Comparison of ENCODE assay signal across 19 cellular contexts in genomic region chr5:179191506-179192184, GRCh38.
DNase-seq lines count a peak whose midpoint lies in the region; ATAC-seq and TF ChIP-seq lines count a peak whose summit lies in the region.
"Had no signal": no experiment of that assay in that cellular context is flagged by ENCODE, and none has a peak within 500 bp of the region (broad histone marks: within the 10 kb centered on the region; RNA-seq: fewer than 3 reads in every experiment).

No MANE protein-coding gene starts in this region.

- peak; percentile 55 for DNase-seq in SK-N-SH
- no peak for DNase-seq in H9
- DNase-seq in chondrocyte (ENCODE audit: low spot score) = peak; percentile 68
- DNase-seq in posterior vena cava (ENCODE audit: low spot score) = peak; percentile 79
- DNase-seq in activated CD4-positive, CD25-positive, alpha-beta regulatory T cell treated with anti-CD3 and anti-CD28 coated beads, Interleukin-2, amount 50 U/mL, for 72 hours = no peak
- DNase-seq: EL, GF-D8, KG1, NCI-H1105, NCI-H146, NCI-H2029, NCI-H345, NCI-H526, OCI-M1, SHP77 had no signal

- no peak overlapping the region for H3T11ph ChIP-seq in H9 (ENCODE audit: low read length)

- H3K18ac ChIP-seq in H9 (ENCODE audit: insufficient read length, low read depth, low read length) = no peak overlapping the region

- no peak overlapping the region for H4K8ac ChIP-seq in H9 (replicated peaks; ENCODE audit: insufficient read length, low read depth, low read length)

- no peak overlapping the region for H4K5ac ChIP-seq in H9 (ENCODE audit: insufficient read length, low read depth, low read length)

- H2BK20ac ChIP-seq in H9 (ENCODE audit: low read depth, low read length, poor library complexity, severe bottlenecking) = no peak overlapping the region

- H3K9ac ChIP-seq in SK-N-SH = no peak overlapping the region
- no peak overlapping the region for H3K9ac ChIP-seq in H9 (ENCODE audit: extremely low read depth, insufficient read length, low read length)

- no peaks in the 10 kb centered on the region for H3F3A ChIP-seq in SK-N-SH (replicated peaks; ENCODE audit: insufficient read depth)

- H3K14ac ChIP-seq in H9 (ENCODE audit: insufficient read depth, low read length) = peak overlapping the region; percentile 25

- intact Hi-C loops in posterior vena cava (cut with DNase I) = no loop called here

- no peaks in the 10 kb centered on the region for H3K79me1 ChIP-seq in H9 (ENCODE audit: insufficient read depth, low read depth, low read length, poor library complexity, severe bottlenecking)

- H3K27ac ChIP-seq in SK-N-SH (ENCODE audit: low read depth in 2 of 2, low read length in 1 of 2) = peak overlapping the region in 1 of 2 experiments; percentile 81; a peak in 2 of 4 replicates
- no peak overlapping the region for H3K27ac ChIP-seq in H9 (ENCODE audit: insufficient read length, low read depth, low read length)

- H3K79me2 ChIP-seq in SK-N-SH (ENCODE audit: insufficient read depth) = no peaks in the 10 kb centered on the region
- H3K79me2 ChIP-seq in H9 (ENCODE audit: insufficient read depth, low read length) = no peaks in the 10 kb centered on the region

- H2BK5ac ChIP-seq in H9 (ENCODE audit: insufficient read length, low read length) = no peak overlapping the region

- H3K9me2 ChIP-seq in SK-N-SH = no peaks in the 10 kb centered on the region

- H3K36me3 Mint-ChIP-seq in H9 (ENCODE audit: insufficient read depth in 1 of 3, low read depth in 3 of 3) (0 out of 7 replicates have a peak, but pooled peaks cover 0 to 3% (median 2%) of the 10 kb centered on the region in 3 experiments), chondrocyte (ENCODE audit: low read depth) (no peaks in the 10 kb centered on the region)
- H3K36me3 Mint-ChIP-seq: CD14-positive monocyte had no signal

- H3K4me1 ChIP-seq in SK-N-SH (ENCODE audit: control insufficient read depth in 1 of 2, insufficient read depth in 2 of 2, low read depth in 1 of 2, low read length in 1 of 2) (peaks cover 0 to 58% of the 10 kb centered on the region in 2 experiments; a peak in 1 of 4 replicates), H9 (ENCODE audit: insufficient read depth, low read length) (peaks cover 8% of the 10 kb centered on the region; the same call in 1 of the 2 replicates)

- H3K4me2 ChIP-seq in SK-N-SH (no peak overlapping the region), H9 (ENCODE audit: insufficient read depth, insufficient read length, low read length) (no peak overlapping the region)

- H3K27ac Mint-ChIP-seq in H9 = no peak overlapping the region
- H3K27ac Mint-ChIP-seq in chondrocyte (ENCODE audit: unreplicated experiment) = no peak overlapping the region
- H3K27ac Mint-ChIP-seq: CD14-positive monocyte had no signal

- H3K23ac ChIP-seq in H9 (ENCODE audit: insufficient read length, low read depth, low read length) = no peak overlapping the region

- TF ChIP-seq EP300 in SK-N-SH (IDR thresholded peaks at IDR 0.05; ENCODE audit: borderline replicate concordance in 1 of 2, low read depth in 1 of 2, low read length in 1 of 2) = no peak

- H3K4me3 ChIP-seq in SK-N-SH (ENCODE audit: low read depth in 2 of 2, low read length in 1 of 2) = no peak overlapping the region

- no peak overlapping the region for H3K4ac ChIP-seq in H9 (ENCODE audit: low read depth, low read length)

- H4K91ac ChIP-seq in H9 (ENCODE audit: insufficient read length, low read depth, low read length) = no peak overlapping the region

- H3K4me1 Mint-ChIP-seq in H9 (peaks cover 44 to 59% of the 10 kb centered on the region in 2 experiments), chondrocyte (ENCODE audit: low read depth) (no peaks in the 10 kb centered on the region)
- H3K4me1 Mint-ChIP-seq: CD14-positive monocyte had no signal

- no peak for TF ChIP-seq RAD21 in SK-N-SH (IDR thresholded peaks at IDR 0.05; ENCODE audit: low read length)

- H3K23me2 ChIP-seq in H9 (ENCODE audit: insufficient read length, low read depth, low read length, poor library complexity, severe bottlenecking) = no peaks in the 10 kb centered on the region

- no peak overlapping the region for H2AFZ ChIP-seq in SK-N-SH (ENCODE audit: low read depth)
- H2AFZ ChIP-seq in H9 (ENCODE audit: low read length) = no peak overlapping the region

- H3K56ac ChIP-seq in H9 (ENCODE audit: insufficient read length, low read depth, low read length) = no peak overlapping the region

- H3K9me3 Mint-ChIP-seq in H9 (no peaks in the 10 kb centered on the region; a peak in 1 of 5 replicates), chondrocyte (ENCODE audit: low read depth) (no peaks in the 10 kb centered on the region)
- H3K9me3 Mint-ChIP-seq: CD14-positive monocyte had no signal

- H2BK120ac ChIP-seq in H9 (ENCODE audit: low read depth, low read length, poor library complexity, severe bottlenecking) = no peak overlapping the region

- CTCF ChIA-PET in SK-N-SH (lab: Yijun Ruan, JAX) = interaction anchor here (0.7 to 3.1 kb wide), 5 partner anchors 16 to 70 kb away, joined by 3 to 17 read pairs (median 4); no protein-coding TSS in a partner anchor

- POLR2A ChIA-PET in SK-N-SH (lab: Yijun Ruan, JAX) = no interaction called here

- H3K27me3 Mint-ChIP-seq in H9 (ENCODE audit: low read depth) (peaks cover 5% of the 10 kb centered on the region), chondrocyte (ENCODE audit: low read depth) (no peaks in the 10 kb centered on the region)

- no peaks in the 10 kb centered on the region for H3K27me3 ChIP-seq in SK-N-SH (ENCODE audit: insufficient read depth)
- no peaks in the 10 kb centered on the region for H3K27me3 ChIP-seq in H9 (ENCODE audit: insufficient read depth, low read length)

- no peaks in the 10 kb centered on the region for H4K20me1 ChIP-seq in SK-N-SH (ENCODE audit: insufficient read depth)
- H4K20me1 ChIP-seq in H9 (ENCODE audit: control insufficient read depth, insufficient read depth, insufficient read length) = no peaks in the 10 kb centered on the region

- no peaks in the 10 kb centered on the region for H3K36me3 ChIP-seq in SK-N-SH (replicated peaks in 1 of 2; ENCODE audit: control insufficient read depth in 1 of 2, insufficient read depth in 2 of 2, low read length in 1 of 2)

- 20% methylated on average over 8 of the region's 14 CpGs for WGBS in SK-N-SH (ENCODE audit: low lambda C conversion rate)
- WGBS in H9 (ENCODE audit: extremely low coverage, insufficient read length, low lambda C conversion rate) = no CpG with 5 or more reads among the region's 14 CpGs

- ATAC-seq in SK-N-SH treated with all-trans-retinoic acid at 6 μM for 48 hours = no peak
- ATAC-seq in GM21367 (IDR thresholded peaks at IDR 0.05; ENCODE audit: unreplicated experiment) = no peak
- ATAC-seq in HG03571 (IDR thresholded peaks at IDR 0.05; ENCODE audit: unreplicated experiment) = no peak

- no peak overlapping the region for H2BK12ac ChIP-seq in H9 (ENCODE audit: insufficient read length, low read depth, low read length)

- H2BK15ac ChIP-seq in H9 (ENCODE audit: low read depth, low read length) = no peak overlapping the region

- H2AK5ac ChIP-seq in H9 (ENCODE audit: insufficient read length, low read length) = no peak overlapping the region

- H3K9me3 ChIP-seq in SK-N-SH (no peaks in the 10 kb centered on the region), H9 (ENCODE audit: control insufficient read depth, low read depth, low read length) (no peaks in the 10 kb centered on the region)

- H3K4me3 Mint-ChIP-seq in H9 (no peak overlapping the region), chondrocyte (ENCODE audit: unreplicated experiment) (no peak overlapping the region)
- H3K4me3 Mint-ChIP-seq: CD14-positive monocyte had no signal

- no peak for TF ChIP-seq CTCF in SK-N-SH (IDR thresholded peaks at IDR 0.05)
- TF ChIP-seq CTCF in H9 (conservative IDR thresholded peaks at IDR 0.05) = no peak
- TF ChIP-seq CTCF in chondrocyte (IDR thresholded peaks at IDR 0.05) = no peak

TF ChIP-seq in SK-N-SH, 30 proteins besides CTCF, POLR2A, EP300 and RAD21 (continues in another document):
- TF ChIP-seq SMC3 (IDR thresholded peaks at IDR 0.05; ENCODE audit: low read depth, low read length) (no peak), YY1 (IDR thresholded peaks at IDR 0.05; ENCODE audit: low read depth) (no peak), NRF1 (IDR thresholded peaks at IDR 0.05; ENCODE audit: low read depth, low read length) (no peak), SIN3A (IDR thresholded peaks at IDR 0.05; ENCODE audit: borderline replicate concordance, low read depth, low read length) (no peak), FOSL2 (IDR thresholded peaks at IDR 0.05; ENCODE audit: borderline replicate concordance, low read depth) (no peak), MEF2A (IDR thresholded peaks at IDR 0.05; ENCODE audit: borderline replicate concordance, low read depth) (no peak), GABPA (IDR thresholded peaks at IDR 0.05; ENCODE audit: low read depth) (no peak), ELF1 (IDR thresholded peaks at IDR 0.05) (no peak), USF1 (IDR thresholded peaks at IDR 0.05; ENCODE audit: borderline replicate concordance, low read depth) (no peak), RFX5 (IDR thresholded peaks at IDR 0.05; ENCODE audit: low read length) (no peak)

TF ChIP-seq in SK-N-SH treated with all-trans-retinoic acid at 6 μM for 48 hours, 23 proteins besides CTCF, POLR2A, EP300 and RAD21 (continues in another document):
- TF ChIP-seq ZFP30 (CRISPR knock-in tag; IDR thresholded peaks at IDR 0.05) (no peak), ESRRG (CRISPR knock-in tag; IDR thresholded peaks at IDR 0.05) (no peak), OSR1 (CRISPR knock-in tag; IDR thresholded peaks at IDR 0.05) (no peak), ZFP3 (CRISPR knock-in tag; IDR thresholded peaks at IDR 0.05) (no peak), CSDC2 (CRISPR knock-in tag; IDR thresholded peaks at IDR 0.05) (no peak), POU6F1 (CRISPR knock-in tag; IDR thresholded peaks at IDR 0.05; ENCODE audit: borderline replicate concordance, low read depth) (no peak)

Comparison
In these comparisons a context has a peak if more than half of its experiments do, and no peak if none do; other contexts are left out.
1. DNase-seq: peak in SK-N-SH (single experiment), chondrocyte (single experiment) and posterior vena cava (single experiment); none in H9 (single experiment) and activated CD4-positive, CD25-positive, alpha-beta regulatory T cell treated with anti-CD3 and anti-CD28 coated beads, Interleukin-2, amount 50 U/mL, for 72 hours (single experiment).